ENCODE assay signal across 19 cellular contexts in the genomic region with DNA sequence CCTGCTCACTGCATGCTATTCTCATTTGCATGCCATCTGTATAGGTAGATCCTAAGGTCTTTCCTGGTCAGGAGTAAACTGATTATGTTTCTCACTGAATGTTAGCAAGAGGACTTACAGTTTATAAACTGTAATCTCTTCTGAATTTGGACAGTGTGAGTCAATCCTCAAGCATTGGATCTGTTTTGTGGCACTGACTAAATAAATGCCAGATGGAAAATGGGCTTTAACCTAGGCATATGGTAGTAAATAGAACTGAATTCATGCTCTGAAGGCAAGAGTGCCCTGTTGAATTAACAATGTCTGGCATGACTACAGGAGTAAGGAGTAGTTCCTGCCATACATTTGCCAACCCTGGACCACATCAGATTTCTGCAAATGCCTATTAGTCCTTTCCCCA.
"Had no signal": no experiment of that assay in that cellular context is flagged by ENCODE, and none has a peak within 500 bp of the region (broad histone marks: within the 10 kb centered on the region; RNA-seq: fewer than 3 reads in every experiment).

No MANE protein-coding gene starts in this region.

- ATAC-seq: activated CD8-positive, alpha-beta memory T cell treated with anti-CD3 and anti-CD28 coated beads, Interleukin-2, amount 10 ng/mL, durations not matched to agents 7 days and 5 days; effector memory CD8-positive, alpha-beta T cell; left lobe of liver had no signal

- DNase-seq: activated CD4-positive, alpha-beta memory T cell treated with anti-CD3 and anti-CD28 coated beads, Interleukin-2, amount 10 ng/mL, durations not matched to agents 7 days and 5 days; activated CD4-positive, alpha-beta T cell treated with anti-CD3 and anti-CD28 coated beads for 48 hours; activated CD4-positive, CD25-positive, alpha-beta regulatory T cell; activated CD8-positive, alpha-beta memory T cell treated with anti-CD3 and anti-CD28 coated beads, Interleukin-2, amount 10 ng/mL, durations not matched to agents 7 days and 5 days; activated naive CD4-positive, alpha-beta T cell; activated naive CD8-positive, alpha-beta T cell treated with anti-CD3 and anti-CD28 coated beads for 36 hours; amygdala; effector memory CD8-positive, alpha-beta T cell; esophagus squamous epithelium; hypothalamus; midbrain; nephron progenitor cell; nucleus accumbens; stimulated activated naive CD4-positive, alpha-beta T cell; substantia nigra; T1000; tibial artery had no signal

- H3K4me3 ChIP-seq: cardiac muscle cell, esophagus squamous epithelium, tibial artery had no signal
